In genomic region chr3:152707314-152707713, GRCh38 we compare ENCODE assay signal across 17 cellular contexts.
DNase-seq lines count a peak whose midpoint lies in the region; ATAC-seq and TF ChIP-seq lines count a peak whose summit lies in the region.
"Had no signal": no experiment of that assay in that cellular context is flagged by ENCODE, and none has a peak within 500 bp of the region (broad histone marks: within the 10 kb centered on the region; RNA-seq: fewer than 3 reads in every experiment).

No MANE protein-coding gene starts in this region.

- H3K9me3 Mint-ChIP-seq in neural progenitor cell: no peaks in the 10 kb centered on the region
- H3K9me3 Mint-ChIP-seq: memory B cell had no signal

- H3K36me3 Mint-ChIP-seq in neural progenitor cell: no peaks in the 10 kb centered on the region
- H3K36me3 Mint-ChIP-seq: memory B cell had no signal

- H3K4me3 Mint-ChIP-seq in neural progenitor cell: no peak overlapping the region
- H3K4me3 Mint-ChIP-seq: memory B cell had no signal

- no peaks in the 10 kb centered on the region for H3F3A ChIP-seq in neural progenitor cell (ENCODE audit: low read depth)

- H3K4me1 Mint-ChIP-seq in neural progenitor cell: no peaks in the 10 kb centered on the region
- H3K4me1 Mint-ChIP-seq: memory B cell had no signal

- H3K9me3 ChIP-seq in HEK293 (ENCODE audit: control insufficient read depth, insufficient read depth, low read depth, low read length): no peaks in the 10 kb centered on the region
- H3K9me3 ChIP-seq in OCI-LY3 (ENCODE audit: insufficient read depth, low read length): no peaks in the 10 kb centered on the region
- H3K9me3 ChIP-seq in neural progenitor cell (ENCODE audit: low read depth): no peaks in the 10 kb centered on the region
- H3K9me3 ChIP-seq: gastrocnemius medialis, SJSA1, vagina had no signal

- POLR2A ChIA-PET in HEK293 (lab: Yijun Ruan, JAX): no interaction called here

- CTCF ChIA-PET in HEK293 (lab: Yijun Ruan, JAX): no interaction called here

- H3K4me3 ChIP-seq in HEK293 (ENCODE audit: low read depth, low read length): no peak overlapping the region
- H3K4me3 ChIP-seq in OCI-LY3 (ENCODE audit: low read length): peak overlapping the region; percentile 64
- H3K4me3 ChIP-seq in neural progenitor cell: no peak overlapping the region
- H3K4me3 ChIP-seq: gastrocnemius medialis, SJSA1, vagina had no signal

- H3K79me2 ChIP-seq in OCI-LY3 (ENCODE audit: low read length) (no peaks in the 10 kb centered on the region), neural progenitor cell (ENCODE audit: low read depth) (no peaks in the 10 kb centered on the region)

- H3K27me3 ChIP-seq in OCI-LY3 (ENCODE audit: low read depth, low read length) (no peaks in the 10 kb centered on the region), neural progenitor cell (no peaks in the 10 kb centered on the region)
- H3K27me3 ChIP-seq: gastrocnemius medialis, SJSA1, vagina had no signal

- H3K27ac ChIP-seq in HEK293 (ENCODE audit: extremely low read depth, low read depth, low read length): no peak overlapping the region
- no peak overlapping the region for H3K27ac ChIP-seq in OCI-LY3 (ENCODE audit: low read length)
- no peak overlapping the region for H3K27ac ChIP-seq in neural progenitor cell
- H3K27ac ChIP-seq: C4-2B, gastrocnemius medialis, SJSA1, vagina had no signal

- ATAC-seq in GM18867 (IDR thresholded peaks at IDR 0.05; ENCODE audit: unreplicated experiment): peak; percentile 82
- no peak for ATAC-seq in GM18861 (IDR thresholded peaks at IDR 0.05; ENCODE audit: unreplicated experiment)
- ATAC-seq: gastrocnemius medialis; stimulated activated naive CD8-positive, alpha-beta T cell treated with anti-CD3 and anti-CD28 coated beads, Interleukin-15, Interleukin-2, amounts not matched to agents 100 U/mL and 50 U/mL, for 24 hours had no signal

- no peak for DNase-seq in neural progenitor cell (ENCODE audit: low spot score)
- DNase-seq in NCI-H1417 treated with DMSO at 0.1 percent for 48 hours (lab: John Stamatoyannopoulos, UW): no peak
- DNase-seq in COR-L47 (lab: John Stamatoyannopoulos, UW): no peak
- DNase-seq: activated effector memory CD4-positive, alpha-beta T cell treated with anti-CD3 and anti-CD28 coated beads, Interleukin-2, amount 50 U/mL, for 16 hours; DND-41; effector CD8-positive, alpha-beta T cell; gastrocnemius medialis; NCI-H1436 treated with DMSO at 0.1 percent for 48 hours; stimulated activated naive CD8-positive, alpha-beta T cell treated with anti-CD3 and anti-CD28 coated beads, Interleukin-15, Interleukin-2, amounts not matched to agents 100 U/mL and 50 U/mL, for 24 hours had no signal

- H4K20me1 ChIP-seq in OCI-LY3 (ENCODE audit: insufficient read depth, low read length) (no peaks in the 10 kb centered on the region), neural progenitor cell (ENCODE audit: low read depth) (no peaks in the 10 kb centered on the region)

- TF ChIP-seq CTCF in HEK293 (tag by site-specific recombination; IDR thresholded peaks at IDR 0.05) (no peak), OCI-LY3 (IDR thresholded peaks at IDR 0.05; ENCODE audit: low read depth, low read length) (no peak), neural progenitor cell (IDR thresholded peaks at IDR 0.05) (no peak)

- peak overlapping the region; percentile 85 for H2AFZ ChIP-seq in OCI-LY3 (ENCODE audit: low read depth, low read length)
- peak overlapping the region; percentile 47 for H2AFZ ChIP-seq in neural progenitor cell (replicated peaks)

- no peak overlapping the region for H3K9ac ChIP-seq in OCI-LY3 (ENCODE audit: low read length)
- no peak overlapping the region for H3K9ac ChIP-seq in neural progenitor cell

- H3K4me1 ChIP-seq in HEK293 (ENCODE audit: control insufficient read depth, insufficient read depth, low read length) (no peaks in the 10 kb centered on the region), OCI-LY3 (ENCODE audit: low read length) (peaks cover 7% of the 10 kb centered on the region; the same call in 1 of the 2 replicates), neural progenitor cell (no peaks in the 10 kb centered on the region)
- H3K4me1 ChIP-seq: gastrocnemius medialis, SJSA1, vagina had no signal

- no peaks in the 10 kb centered on the region for H3K36me3 ChIP-seq in HEK293 (ENCODE audit: control insufficient read depth in 2 of 2, insufficient read depth in 1 of 2, low read length in 2 of 2)
- H3K36me3 ChIP-seq in OCI-LY3 (replicated peaks; ENCODE audit: low read depth, low read length): no peaks in the 10 kb centered on the region
- no peaks in the 10 kb centered on the region for H3K36me3 ChIP-seq in neural progenitor cell
- H3K36me3 ChIP-seq: gastrocnemius medialis, SJSA1, vagina had no signal

- no peaks in the 10 kb centered on the region for H3K27me3 Mint-ChIP-seq in neural progenitor cell (ENCODE audit: insufficient read depth, low read depth)
- H3K27me3 Mint-ChIP-seq: memory B cell had no signal

- no peak overlapping the region for H3K27ac Mint-ChIP-seq in neural progenitor cell
- H3K27ac Mint-ChIP-seq: memory B cell had no signal

- H3K4me2 ChIP-seq in OCI-LY3 (ENCODE audit: low read length) (peak overlapping the region; percentile 65), neural progenitor cell (no peak overlapping the region)

TF ChIP-seq in HEK293, 187 proteins besides CTCF, POLR2A, EP300 and RAD21:
- TF ChIP-seq PRDM10 (tag by site-specific recombination; IDR thresholded peaks at IDR 0.05) (0 out of 2 replicates have a peak, but pooled peaks have one; percentile 32), ZNF692 (tag by site-specific recombination; IDR thresholded peaks at IDR 0.05) (no peak)
